ENCODE assay signal across 8 cellular contexts in genomic region chr2:207337234-207338219, GRCh38.
A peak's percentile ranks its signal among the peaks of the same experiment; 100 is the strongest.
DNase-seq lines count a peak whose midpoint lies in the region; ATAC-seq and TF ChIP-seq lines count a peak whose summit lies in the region.

No MANE protein-coding gene starts in this region.

- no peak overlapping the region for H3K14ac ChIP-seq in H9 (ENCODE audit: insufficient read depth, low read length)

- no peak overlapping the region for H4K5ac ChIP-seq in H9 (ENCODE audit: insufficient read length, low read depth, low read length)

- H3K79me1 ChIP-seq in H9 (ENCODE audit: insufficient read depth, low read depth, low read length, poor library complexity, severe bottlenecking): no peaks in the 10 kb centered on the region

- ATAC-seq in GM18861 (IDR thresholded peaks at IDR 0.05; ENCODE audit: unreplicated experiment): peak; percentile 50
- ATAC-seq in RWPE2 (ENCODE audit: low read depth): peak; percentile 67

- H4K91ac ChIP-seq in H9 (ENCODE audit: insufficient read length, low read depth, low read length): no peak overlapping the region

- H3K27ac ChIP-seq in H9 (ENCODE audit: insufficient read length, low read depth, low read length) (no peak overlapping the region), RWPE2 (ENCODE audit: poor library complexity, severe bottlenecking) (peak overlapping the region; percentile 100), ascending aorta (no peak overlapping the region)

- H3K36me3 ChIP-seq in RWPE2 (ENCODE audit: low read depth) (no peaks in the 10 kb centered on the region), ascending aorta (no peaks in the 10 kb centered on the region)

- no peak overlapping the region for H3K23ac ChIP-seq in H9 (ENCODE audit: insufficient read length, low read depth, low read length)

- H3K4me1 ChIP-seq in H9 (ENCODE audit: insufficient read depth, low read length) (peaks cover 19% of the 10 kb centered on the region; the same call in 1 of the 2 replicates), RWPE2 (ENCODE audit: insufficient read depth, poor library complexity, severe bottlenecking) (peaks cover 56% of the 10 kb centered on the region), ascending aorta (peaks cover 0 to 5% of the 10 kb centered on the region in 2 donors)

- H2BK20ac ChIP-seq in H9 (ENCODE audit: low read depth, low read length, poor library complexity, severe bottlenecking): no peak overlapping the region

- H3K56ac ChIP-seq in H9 (ENCODE audit: insufficient read length, low read depth, low read length): no peak overlapping the region

- peak overlapping the region; percentile 72 for H2BK120ac ChIP-seq in H9 (ENCODE audit: low read depth, low read length, poor library complexity, severe bottlenecking)

- H3K9ac ChIP-seq in H9 (ENCODE audit: extremely low read depth, insufficient read length, low read length): no peak overlapping the region

- H3K9me3 ChIP-seq in H9 (ENCODE audit: control insufficient read depth, low read depth, low read length) (no peaks in the 10 kb centered on the region), RWPE2 (ENCODE audit: severe bottlenecking) (no peaks in the 10 kb centered on the region), ascending aorta (no peaks in the 10 kb centered on the region)

- H3K79me2 ChIP-seq in H9 (ENCODE audit: insufficient read depth, low read length): no peaks in the 10 kb centered on the region

- H3K4ac ChIP-seq in H9 (ENCODE audit: low read depth, low read length): no peak overlapping the region

- H3K4me1 Mint-ChIP-seq in H9: peaks cover 63% of the 10 kb centered on the region in 2 experiments

- H3K27ac Mint-ChIP-seq in H9: peak overlapping the region in 2 of 3 experiments; percentile 47 to 72; a peak in 2 of 7 replicates

- no peak overlapping the region for H3K4me3 Mint-ChIP-seq in H9

- no CpG with 5 or more reads among the region's 6 CpGs for WGBS in H9 (ENCODE audit: extremely low coverage, insufficient read length, low lambda C conversion rate)

- DNase-seq in H9 (no peak), RWPE2 (ENCODE audit: low spot score) (peak; percentile 77), iris pigment epithelial cell (ENCODE audit: low read depth) (peak; percentile 84), ascending aorta (ENCODE audit: low spot score in 2 of 2) (no peak), NCI-H748 (lab: John Stamatoyannopoulos, UW; ENCODE audit: unreplicated experiment) (no peak)
- DNase-seq in effector CD8-positive, alpha-beta T cell (lab: John Stamatoyannopoulos, UW): no peak
- DNase-seq in activated CD8-positive, alpha-beta memory T cell treated with anti-CD3 and anti-CD28 coated beads, Interleukin-2, amount 50 U/mL, for 4 hours: no peak

- no peak overlapping the region for H3T11ph ChIP-seq in H9 (ENCODE audit: low read length)

- no peaks in the 10 kb centered on the region for H4K20me1 ChIP-seq in H9 (ENCODE audit: control insufficient read depth, insufficient read depth, insufficient read length)

- H3K27me3 ChIP-seq in H9 (ENCODE audit: insufficient read depth, low read length) (no peaks in the 10 kb centered on the region), RWPE2 (ENCODE audit: insufficient read depth, poor library complexity, severe bottlenecking) (no peaks in the 10 kb centered on the region), ascending aorta (no peaks in the 10 kb centered on the region)

- no peak overlapping the region for H3K4me3 ChIP-seq in RWPE2 (ENCODE audit: severe bottlenecking)
- no peak overlapping the region for H3K4me3 ChIP-seq in ascending aorta

- no peaks in the 10 kb centered on the region for H3K27me3 Mint-ChIP-seq in H9 (ENCODE audit: low read depth)

- H3K9me3 Mint-ChIP-seq in H9: no peaks in the 10 kb centered on the region

- no peak overlapping the region for H2BK12ac ChIP-seq in H9 (ENCODE audit: insufficient read length, low read depth, low read length)

- H2BK5ac ChIP-seq in H9 (ENCODE audit: insufficient read length, low read length): no peak overlapping the region

- TF ChIP-seq CTCF in H9 (conservative IDR thresholded peaks at IDR 0.05): no peak
- no peak for TF ChIP-seq CTCF in RWPE2 (IDR thresholded peaks at IDR 0.05; ENCODE audit: poor library complexity, severe bottlenecking)
- no peak for TF ChIP-seq CTCF in ascending aorta (IDR thresholded peaks at IDR 0.05)

- H3K4me2 ChIP-seq in H9 (ENCODE audit: insufficient read depth, insufficient read length, low read length): no peak overlapping the region

- no peaks in the 10 kb centered on the region for H3K36me3 Mint-ChIP-seq in H9 (ENCODE audit: insufficient read depth in 1 of 3, low read depth in 3 of 3)

- H4K8ac ChIP-seq in H9 (replicated peaks; ENCODE audit: insufficient read length, low read depth, low read length): no peak overlapping the region

- no peak overlapping the region for H2BK15ac ChIP-seq in H9 (ENCODE audit: low read depth, low read length)

- peaks cover 6% of the 10 kb centered on the region for H3K23me2 ChIP-seq in H9 (ENCODE audit: insufficient read length, low read depth, low read length, poor library complexity, severe bottlenecking)

- intact Hi-C loops in ascending aorta (cut with DNase I): no loop called here

- peak overlapping the region; percentile 11 for H3K18ac ChIP-seq in H9 (ENCODE audit: insufficient read length, low read depth, low read length)

- no peak overlapping the region for H2AK5ac ChIP-seq in H9 (ENCODE audit: insufficient read length, low read length)

- H2AFZ ChIP-seq in H9 (ENCODE audit: low read length): no peak overlapping the region

Comparison
In these comparisons a context has a peak if more than half of its experiments do, and no peak if none do; other contexts are left out.
1. DNase-seq: peak in RWPE2 (single experiment) and iris pigment epithelial cell (single experiment); none in H9 (single experiment), effector CD8-positive, alpha-beta T cell (single experiment), activated CD8-positive, alpha-beta memory T cell treated with anti-CD3 and anti-CD28 coated beads, Interleukin-2, amount 50 U/mL, for 4 hours (single experiment), ascending aorta (0 of 2) and NCI-H748 (single experiment).